In the genomic region with DNA sequence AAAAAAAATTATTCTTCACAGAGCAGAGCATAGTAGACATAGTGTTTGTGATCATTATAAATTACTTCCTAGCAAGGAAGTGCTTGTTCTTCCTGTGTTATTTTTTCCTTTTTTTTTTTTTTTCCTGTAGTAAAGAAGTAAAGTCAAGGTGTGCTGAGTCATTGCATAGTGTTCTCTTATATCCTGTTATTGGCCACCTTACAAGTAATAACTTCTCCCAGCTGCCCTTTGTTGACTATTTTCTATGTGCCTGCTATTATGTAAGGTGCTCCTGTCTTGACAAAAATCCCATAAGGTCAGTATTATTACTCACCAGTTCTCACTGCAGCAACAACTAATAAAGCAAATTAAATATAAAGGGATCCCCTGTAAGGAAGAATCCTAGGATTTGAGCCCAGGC, we compare ENCODE assay signal across 17 cellular contexts.
DNase-seq lines count a peak whose midpoint lies in the region; ATAC-seq, FAIRE-seq and TF ChIP-seq lines count a peak whose summit lies in the region.
"Had no signal": no experiment of that assay in that cellular context is flagged by ENCODE, and none has a peak within 500 bp of the region (broad histone marks: within the 10 kb centered on the region; RNA-seq: fewer than 3 reads in every experiment).

No MANE protein-coding gene starts in this region.

- H2AFZ ChIP-seq in HCT116 (ENCODE audit: low read depth, low read length, poor library complexity, severe bottlenecking) (peak overlapping the region; percentile 32), endothelial cell of umbilical vein (ENCODE audit: low read depth, low read length) (no peak overlapping the region), keratinocyte (ENCODE audit: control insufficient read depth, low read length) (no peak overlapping the region)

- no peak overlapping the region for H3K9ac ChIP-seq in HCT116 (ENCODE audit: low read length)
- no peak overlapping the region for H3K9ac ChIP-seq in endothelial cell of umbilical vein (replicated peaks; ENCODE audit: extremely low read depth, insufficient read depth, low read length)
- H3K9ac ChIP-seq in keratinocyte (ENCODE audit: control insufficient read depth, extremely low read depth, insufficient read depth, low read length), result no peak overlapping the region

- dilution Hi-C loops in endothelial cell of umbilical vein (cut with MboI; ENCODE audit: extremely low pct_ligation_motif_present, low sequenced_read_pairs), result no loop called here
- dilution Hi-C loops in keratinocyte (cut with MboI; ENCODE audit: extremely low pct_ligation_motif_present, low sequenced_read_pairs), result no loop called here

- H3K4me3 ChIP-seq in HCT116 (replicated peaks in 1 of 2; ENCODE audit: low read depth in 1 of 2, low read length in 2 of 2), result no peak overlapping the region
- no peak overlapping the region for H3K4me3 ChIP-seq in endothelial cell of umbilical vein (replicated peaks in 1 of 3; ENCODE audit: insufficient read depth in 1 of 3, low read depth in 1 of 3, low read length in 3 of 3)
- H3K4me3 ChIP-seq in keratinocyte (ENCODE audit: control insufficient read depth in 2 of 3, extremely low read depth in 1 of 3, insufficient read depth in 2 of 3, low read depth in 1 of 3, low read length in 3 of 3), result no peak overlapping the region

- peaks cover 14 to 15% of the 10 kb centered on the region in 2 donors for H3K36me3 Mint-ChIP-seq in activated naive CD4-positive, alpha-beta T cell treated with anti-CD3 and anti-CD28 coated beads, Interleukin-2, amount 50 U/mL, for 72 hours
- H3K36me3 Mint-ChIP-seq: CD14-positive monocyte had no signal

- RAD21 ChIA-PET in HCT116 (lab: Charles Lee; ENCODE audit: low non-redundant PET in 1 of 2, low total read pairs in 2 of 2, uncharacterized antibody in 2 of 2, unreplicated experiment in 2 of 2), result no interaction called here

- ATAC-seq in HCT116, result no peak
- ATAC-seq in activated naive CD4-positive, alpha-beta T cell treated with anti-CD3 and anti-CD28 coated beads, Interleukin-2, amount 50 U/mL, for 72 hours, result no peak

- H3K9me3 Mint-ChIP-seq in activated naive CD4-positive, alpha-beta T cell treated with anti-CD3 and anti-CD28 coated beads, Interleukin-2, amount 50 U/mL, for 72 hours, result peaks cover 21 to 28% of the 10 kb centered on the region in 2 donors

- H3K4me2 ChIP-seq in HCT116 (ENCODE audit: low read length) (no peak overlapping the region), endothelial cell of umbilical vein (ENCODE audit: insufficient read depth, low read length) (no peak overlapping the region), keratinocyte (ENCODE audit: control insufficient read depth, extremely low read depth, insufficient read depth, low read depth, low read length) (no peak overlapping the region)

- no peaks in the 10 kb centered on the region for H3K4me1 ChIP-seq in HCT116 (ENCODE audit: control insufficient read depth in 1 of 2, insufficient read depth in 2 of 2, low read length in 2 of 2)
- peaks cover 16% of the 10 kb centered on the region for H3K4me1 ChIP-seq in endothelial cell of umbilical vein (ENCODE audit: control insufficient read depth, extremely low read depth, insufficient read depth, low read length)
- peaks cover 5% of the 10 kb centered on the region for H3K4me1 ChIP-seq in keratinocyte (ENCODE audit: control insufficient read depth, extremely low read depth, insufficient read depth, low read length)

- CTCF ChIA-PET in HCT116 (lab: Charles Lee), result no interaction called here
- CTCF ChIA-PET in endothelial cell of umbilical vein (lab: Charles Lee), result interaction anchor here (1.0 kb wide), 1 partner anchor 109 kb away, joined by 5 read pairs; no protein-coding TSS in a partner anchor

- H3K9me1 ChIP-seq in endothelial cell of umbilical vein (replicated peaks; ENCODE audit: control insufficient read depth, extremely low read depth, insufficient read depth, low read length) (no peaks in the 10 kb centered on the region), keratinocyte (ENCODE audit: control insufficient read depth, extremely low read depth, insufficient read depth, low read length) (no peaks in the 10 kb centered on the region)

- H3K27ac ChIP-seq in HCT116 (ENCODE audit: low read depth, low read length), result no peak overlapping the region
- no peak overlapping the region for H3K27ac ChIP-seq in endothelial cell of umbilical vein (ENCODE audit: insufficient read depth, low read depth, low read length)
- H3K27ac ChIP-seq in keratinocyte (ENCODE audit: control insufficient read depth, insufficient read depth, low read length), result no peak overlapping the region

- intact Hi-C loops in HCT116 (cut with micrococcal nuclease), result no loop called here
- intact Hi-C loops in endothelial cell of umbilical vein (cut with micrococcal nuclease), result loop anchor here (1.0 kb wide), 2 partner anchors 22 to 108 kb away; no protein-coding TSS in a partner anchor

- TF ChIP-seq POLR2A in HCT116 (IDR thresholded peaks at IDR 0.05; ENCODE audit: borderline replicate concordance, extremely low read depth, insufficient read depth, insufficient read length) (no peak), endothelial cell of umbilical vein (IDR thresholded peaks at IDR 0.05; ENCODE audit: low read depth, low read length) (no peak)

- no peaks in the 10 kb centered on the region for H4K20me1 ChIP-seq in HCT116 (ENCODE audit: insufficient read depth)
- H4K20me1 ChIP-seq in endothelial cell of umbilical vein (replicated peaks; ENCODE audit: control insufficient read depth, extremely low read depth, insufficient read depth, low read length), result no peaks in the 10 kb centered on the region
- no peaks in the 10 kb centered on the region for H4K20me1 ChIP-seq in keratinocyte (ENCODE audit: control insufficient read depth, extremely low read depth, insufficient read depth, low read length)

- peak; percentile 88 for FAIRE-seq in endothelial cell of umbilical vein (lab: Jason Lieb, UNC)
- FAIRE-seq in keratinocyte (lab: Jason Lieb, UNC), result peak; percentile 63

- H3K27me3 ChIP-seq in HCT116 (ENCODE audit: insufficient read depth, low read length) (no peaks in the 10 kb centered on the region), endothelial cell of umbilical vein (ENCODE audit: control insufficient read depth in 2 of 2, insufficient read depth in 2 of 2, low read length in 2 of 2) (no peaks in the 10 kb centered on the region), keratinocyte (ENCODE audit: control insufficient read depth, extremely low read depth, insufficient read depth, low read length) (no peaks in the 10 kb centered on the region)

- H3K9me3 ChIP-seq in HCT116 (ENCODE audit: control insufficient read depth in 1 of 2, insufficient read depth in 1 of 2, low read depth in 1 of 2, low read length in 2 of 2), result no peaks in the 10 kb centered on the region
- peaks cover 2% of the 10 kb centered on the region for H3K9me3 ChIP-seq in endothelial cell of umbilical vein (replicated peaks; ENCODE audit: control insufficient read depth, insufficient read depth, low read length)
- H3K9me3 ChIP-seq in keratinocyte (ENCODE audit: control insufficient read depth, low read depth, low read length), result no peaks in the 10 kb centered on the region
- H3K9me3 ChIP-seq: Caco-2 had no signal

- DNase-seq in HCT116 (ENCODE audit: low read depth, low spot score) (no peak), M059J (ENCODE audit: low read depth) (peak; percentile 6), endothelial cell of umbilical vein (ENCODE audit: low read depth, low spot score) (peak; percentile 80), keratinocyte (ENCODE audit: low read depth, low spot score) (peak; percentile 56), midbrain (lab: John Stamatoyannopoulos, UW) (no peak), NCI-H146 (lab: John Stamatoyannopoulos, UW) (no peak)
- DNase-seq in activated naive CD4-positive, alpha-beta T cell treated with anti-CD3 and anti-CD28 coated beads, Interleukin-2, amount 50 U/mL, for 72 hours (ENCODE audit: low spot score in 2 of 2), result no peak
- DNase-seq: ACHN, AML-193, Caco-2, DMS153, HFFc6, Karpas-422, NCI-H1417, NCI-H2029 treated with DMSO at 0.1 percent for 48 hours, NCI-H748 treated with DMSO at 0.1 percent for 48 hours had no signal

- H3K79me2 ChIP-seq in HCT116 (ENCODE audit: insufficient read depth, low read length) (no peaks in the 10 kb centered on the region), endothelial cell of umbilical vein (ENCODE audit: control insufficient read depth, insufficient read depth, low read length) (no peaks in the 10 kb centered on the region), keratinocyte (ENCODE audit: control insufficient read depth, insufficient read depth, low read length) (no peaks in the 10 kb centered on the region)

- POLR2A ChIA-PET in HCT116 (lab: Charles Lee), result no interaction called here
- POLR2A ChIA-PET in endothelial cell of umbilical vein (lab: Charles Lee), result no interaction called here

- no TSS peak for BruUV-seq in HCT116 (replicated peaks; lab: Mats Ljungman, UMichigan)
- BruUV-seq in endothelial cell of umbilical vein (replicated peaks; lab: Mats Ljungman, UMichigan), result no TSS peak

- H3K27ac Mint-ChIP-seq in activated naive CD4-positive, alpha-beta T cell treated with anti-CD3 and anti-CD28 coated beads, Interleukin-2, amount 50 U/mL, for 72 hours, result no peak overlapping the region
- H3K27ac Mint-ChIP-seq: CD14-positive monocyte, HFFc6 had no signal

- no peak for TF ChIP-seq CTCF in HCT116 (IDR thresholded peaks at IDR 0.05 in 2 of 3, conservative IDR thresholded peaks at IDR 0.05 in 1 of 3; ENCODE audit: borderline replicate concordance in 1 of 3, insufficient read depth in 1 of 3, low read depth in 2 of 3, low read length in 2 of 3)
- TF ChIP-seq CTCF in endothelial cell of umbilical vein (IDR thresholded peaks at IDR 0.05; ENCODE audit: extremely low read depth in 1 of 2, insufficient read depth in 1 of 2, low read depth in 1 of 2, low read length in 2 of 2), result no peak
- no peak for TF ChIP-seq CTCF in keratinocyte (optimal IDR thresholded peaks at IDR 0.05 in 1 of 3, IDR thresholded peaks at IDR 0.05 in 1 of 3, conservative IDR thresholded peaks at IDR 0.05 in 1 of 3; ENCODE audit: extremely low read depth in 1 of 3, insufficient read depth in 2 of 3, low read length in 3 of 3)

- TF ChIP-seq RAD21 in HCT116 (IDR thresholded peaks at IDR 0.05; ENCODE audit: low read depth), result no peak

- H3K36me3 ChIP-seq in HCT116 (ENCODE audit: control insufficient read depth in 1 of 2, insufficient read depth in 2 of 2, low read length in 2 of 2), result no peaks in the 10 kb centered on the region
- no peaks in the 10 kb centered on the region for H3K36me3 ChIP-seq in endothelial cell of umbilical vein (ENCODE audit: control insufficient read depth in 2 of 2, extremely low read depth in 1 of 2, insufficient read depth in 2 of 2, low read length in 2 of 2)
- no peaks in the 10 kb centered on the region for H3K36me3 ChIP-seq in keratinocyte (ENCODE audit: control insufficient read depth in 2 of 2, extremely low read depth in 1 of 2, insufficient read depth in 2 of 2, low read length in 2 of 2)

- no peaks in the 10 kb centered on the region for H3K9me2 ChIP-seq in HCT116 (ENCODE audit: insufficient read depth)

TF ChIP-seq in HCT116, 20 proteins besides CTCF, POLR2A, EP300 and RAD21 (continues in another document):
- TF ChIP-seq SP1 (IDR thresholded peaks at IDR 0.05; ENCODE audit: low read depth) (no peak), EGR1 (IDR thresholded peaks at IDR 0.05; ENCODE audit: low read depth) (no peak)

Comparison
In these comparisons a context has a peak if more than half of its experiments do, and no peak if none do; other contexts are left out.
1. DNase-seq: peak in M059J (single experiment), endothelial cell of umbilical vein (single experiment) and keratinocyte (single experiment); none in HCT116 (single experiment), midbrain (single experiment), NCI-H146 (single experiment) and activated naive CD4-positive, alpha-beta T cell treated with anti-CD3 and anti-CD28 coated beads, Interleukin-2, amount 50 U/mL, for 72 hours (0 of 2).